Comparison of ENCODE assay signal across 1 cellular context in genomic region chr11:32391965-32392553, GRCh38.
TF ChIP-seq lines count a peak whose summit lies in the region.

No MANE protein-coding gene starts in this region.

TF ChIP-seq in HepG2, 621 proteins besides CTCF, POLR2A, EP300 and RAD21:
- TF ChIP-seq PLRG1 (conservative IDR thresholded peaks at IDR 0.05): no peak
- no peak for TF ChIP-seq IRF9 (CRISPR knock-in tag; IDR thresholded peaks at IDR 0.05; ENCODE audit: borderline replicate concordance)
- no peak for TF ChIP-seq ZNF30 (CRISPR knock-in tag; IDR thresholded peaks at IDR 0.05)
- no peak for TF ChIP-seq ATF7 (IDR thresholded peaks at IDR 0.05)
- TF ChIP-seq ATF7 (CRISPR knock-in tag; IDR thresholded peaks at IDR 0.05): no peak
- no peak for TF ChIP-seq ZNF546 (CRISPR knock-in tag; conservative IDR thresholded peaks at IDR 0.05)
- no peak for TF ChIP-seq HNRNPUL1 (IDR thresholded peaks at IDR 0.05; ENCODE audit: low read depth, low read length)
- no peak for TF ChIP-seq PAX8 (CRISPR knock-in tag; IDR thresholded peaks at IDR 0.05; ENCODE audit: borderline replicate concordance)
- TF ChIP-seq BHLHE40 (IDR thresholded peaks at IDR 0.05; ENCODE audit: low read length): no peak
- TF ChIP-seq AHDC1 (CRISPR knock-in tag; IDR thresholded peaks at IDR 0.05; ENCODE audit: borderline replicate concordance): no peak
